In genomic region chr1:3684031-3684430, GRCh38 we compare ENCODE assay signal across 1 cellular context.
TF ChIP-seq lines count a peak whose summit lies in the region.

No MANE protein-coding gene starts in this region.

TF ChIP-seq in IMR-90, 13 proteins besides CTCF, POLR2A, EP300 and RAD21 (continued from another document):
- TF ChIP-seq MXI1 (IDR thresholded peaks at IDR 0.05; ENCODE audit: borderline replicate concordance, low read depth, low read length) (no peak), MAFK (IDR thresholded peaks at IDR 0.05; ENCODE audit: low read depth, low read length) (no peak), FOS (IDR thresholded peaks at IDR 0.05; ENCODE audit: low read depth, low read length) (no peak), RFX5 (IDR thresholded peaks at IDR 0.05; ENCODE audit: low read depth, low read length) (no peak), MAZ (IDR thresholded peaks at IDR 0.05; ENCODE audit: borderline replicate concordance, low read depth, low read length) (no peak)
